1 cellular context compared by ENCODE assay signal in genomic region chr10:56604624-56605023, GRCh38.
TF ChIP-seq lines count a peak whose summit lies in the region.

No MANE protein-coding gene starts in this region.

TF ChIP-seq in HepG2, 621 proteins besides CTCF, POLR2A, EP300 and RAD21 (continued from another document):
- TF ChIP-seq SNAPC4 (CRISPR knock-in tag; IDR thresholded peaks at IDR 0.05), result no peak
- TF ChIP-seq HMGA1 (CRISPR knock-in tag; conservative IDR thresholded peaks at IDR 0.05), result no peak
- TF ChIP-seq ZNF382 (CRISPR knock-in tag; IDR thresholded peaks at IDR 0.05; ENCODE audit: borderline replicate concordance), result no peak
- TF ChIP-seq ZHX1 (CRISPR knock-in tag; IDR thresholded peaks at IDR 0.05; ENCODE audit: low read depth), result no peak
- TF ChIP-seq CBX2 (IDR thresholded peaks at IDR 0.05; ENCODE audit: low read depth, low read length), result no peak
- TF ChIP-seq CBX2 (CRISPR knock-in tag; IDR thresholded peaks at IDR 0.05; ENCODE audit: low read depth), result no peak
- no peak for TF ChIP-seq ZC3H4 (CRISPR knock-in tag; IDR thresholded peaks at IDR 0.05; ENCODE audit: borderline replicate concordance)
